In the genomic region with DNA sequence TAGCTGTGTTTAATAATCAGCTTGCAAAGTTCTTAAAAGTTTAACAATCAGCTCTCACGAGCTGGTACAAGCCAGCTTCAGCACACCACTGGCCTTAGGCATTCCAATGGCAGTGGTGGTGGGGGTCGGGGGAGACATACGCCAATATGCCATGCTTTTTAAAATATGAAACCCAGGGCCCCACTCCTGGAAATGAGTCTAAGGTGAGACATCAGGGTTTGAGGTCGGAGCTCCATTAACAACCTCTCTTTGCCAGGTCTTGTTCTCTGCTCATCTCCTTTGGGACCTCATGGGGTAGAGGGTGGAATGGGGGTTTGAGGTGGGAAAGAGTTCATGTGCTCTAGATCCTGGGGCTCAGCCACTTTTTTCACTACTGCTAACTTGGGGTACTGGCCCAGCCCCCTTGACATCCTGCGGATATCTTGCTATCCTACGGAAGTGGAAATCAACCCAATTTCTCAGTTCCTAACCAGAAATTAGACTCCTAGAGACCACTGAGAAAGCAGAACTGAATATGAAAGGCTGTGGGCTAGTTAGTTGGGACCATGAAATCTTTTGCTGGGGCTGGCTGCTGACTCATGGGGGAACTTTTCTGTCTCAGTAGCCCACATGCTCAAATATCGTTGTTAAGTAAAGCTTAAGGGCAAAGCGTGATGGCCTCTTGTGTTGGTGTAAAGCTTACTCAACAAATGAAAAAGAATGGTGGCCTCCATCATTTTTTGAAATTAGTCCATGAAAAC, we compare ENCODE assay signal across 8 cellular contexts.
DNase-seq lines count a peak whose midpoint lies in the region; ATAC-seq and TF ChIP-seq lines count a peak whose summit lies in the region.

No MANE protein-coding gene starts in this region.

- no peaks in the 10 kb centered on the region for H3K27me3 Mint-ChIP-seq in CD14-positive monocyte (ENCODE audit: low read depth in 3 of 3)
- H3K27me3 Mint-ChIP-seq in activated T-helper 17 cell treated with anti-CD3 and anti-CD28 coated beads, Interleukin-2, amount 50 U/mL, for 72 hours: no peaks in the 10 kb centered on the region

- H3K36me3 Mint-ChIP-seq in CD14-positive monocyte: no peaks in the 10 kb centered on the region
- H3K36me3 Mint-ChIP-seq in activated T-helper 17 cell treated with anti-CD3 and anti-CD28 coated beads, Interleukin-2, amount 50 U/mL, for 72 hours (ENCODE audit: low read depth): no peaks in the 10 kb centered on the region

- H3K9me3 Mint-ChIP-seq in CD14-positive monocyte: no peaks in the 10 kb centered on the region
- no peaks in the 10 kb centered on the region for H3K9me3 Mint-ChIP-seq in activated T-helper 17 cell treated with anti-CD3 and anti-CD28 coated beads, Interleukin-2, amount 50 U/mL, for 72 hours

- no peaks in the 10 kb centered on the region for H3K9me3 ChIP-seq in thyroid gland

- no peak overlapping the region for H3K27ac ChIP-seq in thyroid gland

- H3K27me3 ChIP-seq in thyroid gland: no peaks in the 10 kb centered on the region

- peaks cover 23% of the 10 kb centered on the region for H3K4me1 Mint-ChIP-seq in CD14-positive monocyte
- peaks cover 35% of the 10 kb centered on the region for H3K4me1 Mint-ChIP-seq in activated T-helper 17 cell treated with anti-CD3 and anti-CD28 coated beads, Interleukin-2, amount 50 U/mL, for 72 hours

- no peak for TF ChIP-seq POLR2A in thyroid gland (IDR thresholded peaks at IDR 0.05)

- no peak overlapping the region for H3K4me3 ChIP-seq in thyroid gland (replicated peaks in 1 of 3)

- H3K4me1 ChIP-seq in thyroid gland: no peaks in the 10 kb centered on the region

- peak overlapping the region; percentile 62 to 94 (median 83) for H3K27ac Mint-ChIP-seq in CD14-positive monocyte
- peak overlapping the region; percentile 87 for H3K27ac Mint-ChIP-seq in activated T-helper 17 cell treated with anti-CD3 and anti-CD28 coated beads, Interleukin-2, amount 50 U/mL, for 72 hours

- H3K36me3 ChIP-seq in thyroid gland: no peaks in the 10 kb centered on the region

- ATAC-seq in GM19397 (IDR thresholded peaks at IDR 0.05; ENCODE audit: unreplicated experiment) (peak; percentile 89), HG03354 (IDR thresholded peaks at IDR 0.05; ENCODE audit: poor library complexity, severe bottlenecking, unreplicated experiment) (peak; percentile 96)
- peak; percentile 93 for ATAC-seq in activated T-helper 17 cell treated with anti-CD3 and anti-CD28 coated beads, Interleukin-2, amount 50 U/mL, for 72 hours (replicated peaks)

- peak; percentile 75 for DNase-seq in CD14-positive monocyte (ENCODE audit: low spot score)
- DNase-seq in DMS 273 (lab: John Stamatoyannopoulos, UW; ENCODE audit: unreplicated experiment): no peak
- DNase-seq in G401 (ENCODE audit: low spot score): no peak
- DNase-seq in thyroid gland: no peak
- no peak for DNase-seq in anterior cingulate cortex (lab: John Stamatoyannopoulos, UW)

- H3K4me3 Mint-ChIP-seq in CD14-positive monocyte: no peak overlapping the region
- H3K4me3 Mint-ChIP-seq in activated T-helper 17 cell treated with anti-CD3 and anti-CD28 coated beads, Interleukin-2, amount 50 U/mL, for 72 hours: peak overlapping the region; percentile 62

- WGBS in thyroid gland, 2 donors: 86 to 94% methylated on average over 8 of the region's 8 CpGs

- TF ChIP-seq CTCF in CD14-positive monocyte (IDR thresholded peaks at IDR 0.05): no peak
- TF ChIP-seq CTCF in thyroid gland (IDR thresholded peaks at IDR 0.05): no peak

- intact Hi-C loops in CD14-positive monocyte (cut with micrococcal nuclease): loop anchor here in 1 of 2 donors (10.0 kb wide), 2 partner anchors 208 to 298 kb away; no protein-coding TSS in a partner anchor
- intact Hi-C loops in thyroid gland (cut with DNase I): no loop called here

- in situ Hi-C loops in G401 (cut with HindIII; ENCODE audit: low sequenced_read_pairs): no loop called here
